Comparison of ENCODE assay signal across 18 cellular contexts in the genomic region with DNA sequence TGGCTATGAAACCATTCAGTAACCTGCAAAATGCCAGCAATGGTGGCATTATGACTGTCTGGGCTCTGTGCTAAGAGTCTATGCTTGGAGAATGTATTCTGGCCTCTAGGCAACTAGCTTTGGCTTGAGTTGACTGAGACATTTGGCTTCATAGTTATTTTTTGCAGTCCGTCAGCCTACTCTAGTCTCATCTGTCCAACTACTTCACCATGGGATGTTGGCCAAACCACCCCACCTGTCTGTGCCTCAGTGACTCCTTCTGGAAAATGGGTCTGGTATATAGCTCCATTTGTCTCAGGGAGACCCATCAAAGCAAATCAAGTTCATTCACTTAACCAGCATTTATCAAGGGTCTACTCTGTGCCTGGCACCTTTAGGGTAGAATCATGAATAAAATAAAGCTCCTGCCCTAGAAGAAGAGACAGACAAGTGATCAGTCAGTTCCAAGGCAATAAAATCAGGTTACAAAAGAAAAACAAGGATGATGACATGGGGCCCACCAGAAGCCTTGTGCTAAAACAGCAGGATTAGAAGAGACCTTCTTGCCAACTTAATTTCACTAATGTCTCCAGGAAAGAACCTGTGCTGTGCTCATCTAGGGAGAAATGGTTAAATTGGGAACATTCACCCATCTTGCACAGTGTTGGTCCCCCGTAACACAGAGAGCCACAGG.
"Had no signal": no experiment of that assay in that cellular context is flagged by ENCODE, and none has a peak within 500 bp of the region (broad histone marks: within the 10 kb centered on the region; RNA-seq: fewer than 3 reads in every experiment).

No MANE protein-coding gene starts in this region.

- DNase-seq: activated CD4-positive, alpha-beta T cell treated with anti-CD3 and anti-CD28 coated beads for 48 hours; activated CD4-positive, alpha-beta T cell treated with anti-CD3 and anti-CD28 coated beads, Interleukin-2, amount 50 U/mL, for 4 hours; activated CD4-positive, CD25-positive, alpha-beta regulatory T cell treated with anti-CD3 and anti-CD28 coated beads, Interleukin-2, amount 50 U/mL, for 72 hours; activated CD8-positive, alpha-beta T cell treated with anti-CD3 and anti-CD28 coated beads, Interleukin-2, amount 10 ng/mL, durations not matched to agents 7 days and 5 days; activated gamma-delta T cell treated with Interleukin-2 at 50 U/mL for 16 hours; activated naive CD4-positive, alpha-beta T cell treated with anti-CD3 and anti-CD28 coated beads, Interleukin-2, amount 10 ng/mL, durations not matched to agents 7 days and 5 days; activated naive CD8-positive, alpha-beta T cell treated with anti-CD3 and anti-CD28 coated beads for 36 hours; activated T-cell treated with anti-CD3 and anti-CD28 coated beads, Interleukin-2, amount 50 U/mL, for 72 hours; KG1; NCI-H1048; NCI-H146; NCI-H187 treated with DMSO at 0.1 percent for 48 hours; NCI-H2081 treated with DMSO at 0.1 percent for 48 hours; SHP77 treated with DMSO at 0.1 percent for 48 hours; T-helper 17 cell; T-helper 9 cell had no signal

- FAIRE-seq: RCC 7860 had no signal

- ATAC-seq: activated CD8-positive, alpha-beta T cell treated with anti-CD3 and anti-CD28 coated beads, Interleukin-2, amount 10 ng/mL, durations not matched to agents 7 days and 5 days; activated T-cell treated with anti-CD3 and anti-CD28 coated beads, Interleukin-2, amount 50 U/mL, for 72 hours; T-helper 17 cell; WTC11 had no signal
